10 cellular contexts compared by ENCODE assay signal in the genomic region with DNA sequence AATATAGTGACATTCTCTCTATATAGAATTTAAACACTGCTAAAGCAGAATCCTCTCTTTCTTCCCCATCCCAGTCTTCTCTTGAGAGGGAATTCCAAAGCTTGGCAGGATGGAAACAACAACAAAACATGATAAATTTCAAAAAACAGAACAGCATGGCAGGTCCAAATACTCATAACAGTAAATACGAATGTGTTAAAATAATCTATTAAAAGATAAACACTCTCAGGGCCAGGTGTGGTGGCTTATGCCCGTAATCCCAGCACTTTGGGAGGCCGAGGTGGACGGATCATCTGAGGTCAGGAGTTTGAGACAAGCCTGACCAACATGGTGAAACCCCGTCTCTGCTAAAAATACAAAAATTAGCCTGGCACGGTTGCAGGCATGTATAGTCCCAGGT. TPM values are rescaled to one million over a fixed set of nuclear protein-coding genes. Genes with fewer than 3 reads are reported as not detected.
A peak's percentile ranks its signal among the peaks of the same experiment; 100 is the strongest.
DNase-seq lines count a peak whose midpoint lies in the region; ATAC-seq and TF ChIP-seq lines count a peak whose summit lies in the region.
"Not testable (repeated sequence)": the region's sequence is repeated elsewhere in the genome, so short reads cannot be mapped to it uniquely, and the experiment has no call there.
"Had no signal": no experiment of that assay in that cellular context is flagged by ENCODE, and none has a peak within 500 bp of the region (broad histone marks: within the 10 kb centered on the region; RNA-seq: fewer than 3 reads in every experiment).

No MANE protein-coding gene starts in this region.

- H3K4me3 ChIP-seq in GM23248; Panc1 (ENCODE audit: low read depth in 2 of 2, low read length in 2 of 2); coronary artery; hepatocyte; subcutaneous abdominal adipose tissue (ENCODE audit: low read depth in 1 of 5, low read length in 5 of 5): not testable (repeated sequence)

- H3K4me2 ChIP-seq in GM23248 (ENCODE audit: unreplicated experiment), result peak overlapping the region; percentile 66
- H3K4me2 ChIP-seq in hepatocyte, result not testable (repeated sequence)

- POLR2A ChIA-PET in Panc1 (lab: Charles Lee), result not testable (repeated sequence)

- not testable (repeated sequence) for H3K9me2 ChIP-seq in GM23248 (ENCODE audit: insufficient read depth); hepatocyte (replicated peaks; ENCODE audit: insufficient read depth)

- H3K27me3 ChIP-seq in GM23248 (replicated peaks; ENCODE audit: insufficient read depth); Panc1 (ENCODE audit: control insufficient read depth, insufficient read depth, low read length); hepatocyte; subcutaneous abdominal adipose tissue (ENCODE audit: control insufficient read depth in 5 of 5, insufficient read depth in 4 of 5, low read length in 5 of 5): not testable (repeated sequence)

- ATAC-seq in Panc1, result not testable (repeated sequence)

- not testable (repeated sequence) for H3K4me3 Mint-ChIP-seq in nephron; progenitor cell of endocrine pancreas (ENCODE audit: low read depth); type B pancreatic cell

- H3K27ac ChIP-seq in GM23248 (peak overlapping the region; percentile 34; the same call in 1 of the 2 replicates), Panc1 (ENCODE audit: low read length) (peak overlapping the region; percentile 85), coronary artery (peak overlapping the region; percentile 52 to 80), hepatocyte (peak overlapping the region; percentile 26), subcutaneous abdominal adipose tissue (ENCODE audit: low read depth, low read length) (peak overlapping the region; percentile 48)

- H3K27me3 Mint-ChIP-seq in nephron (ENCODE audit: low read depth); progenitor cell of endocrine pancreas; type B pancreatic cell: not testable (repeated sequence)

- not testable (repeated sequence) for H2AFZ ChIP-seq in GM23248, hepatocyte

- H3K9me3 ChIP-seq in GM23248 (ENCODE audit: low read depth); Panc1 (ENCODE audit: control insufficient read depth, insufficient read depth, low read depth, low read length); hepatocyte (ENCODE audit: low read depth): not testable (repeated sequence)
- H3K9me3 ChIP-seq in subcutaneous abdominal adipose tissue (ENCODE audit: control insufficient read depth in 5 of 5, low read length in 5 of 5), result peaks cover 0 to 11% (median 9%) of the 10 kb centered on the region in 5 donors

- H3K9ac ChIP-seq in GM23248, result peak overlapping the region; percentile 29; the same call in 1 of the 2 replicates
- not testable (repeated sequence) for H3K9ac ChIP-seq in subcutaneous abdominal adipose tissue (ENCODE audit: low read length in 5 of 5)

- BruUV-seq in Panc1 (replicated peaks; lab: Mats Ljungman, UMichigan), result not testable (repeated sequence)

- not testable (repeated sequence) for TF ChIP-seq CTCF in Panc1 (IDR thresholded peaks at IDR 0.05); coronary artery (IDR thresholded peaks at IDR 0.05); hepatocyte (IDR thresholded peaks at IDR 0.05; ENCODE audit: poor library complexity); nephron (IDR thresholded peaks at IDR 0.05; ENCODE audit: unreplicated experiment in 3 of 3); progenitor cell of endocrine pancreas (IDR thresholded peaks at IDR 0.05; ENCODE audit: unreplicated experiment); type B pancreatic cell (conservative IDR thresholded peaks at IDR 0.05)

- not testable (repeated sequence) for H3K36me3 ChIP-seq in GM23248 (ENCODE audit: low read depth); Panc1 (ENCODE audit: control insufficient read depth, insufficient read depth, low read length); hepatocyte (replicated peaks; ENCODE audit: insufficient read depth, low read depth); subcutaneous abdominal adipose tissue (ENCODE audit: control insufficient read depth in 5 of 5, insufficient read depth in 5 of 5, low read length in 5 of 5)

- intact Hi-C loops in Panc1 (cut with micrococcal nuclease; ENCODE audit: unreplicated experiment), result not testable (repeated sequence)

- H3K36me3 Mint-ChIP-seq in nephron (ENCODE audit: low read depth) (peaks cover 27% of the 10 kb centered on the region), progenitor cell of endocrine pancreas (ENCODE audit: insufficient read depth) (peaks cover 17% of the 10 kb centered on the region), type B pancreatic cell (peaks cover 20% of the 10 kb centered on the region)

- CTCF ChIA-PET in Panc1 (lab: Charles Lee), result not testable (repeated sequence)

- 84 to 94% methylated on average over 6 of the region's 6 CpGs for WGBS in GM23248 (ENCODE audit: low coverage in 1 of 2, low lambda C conversion rate in 2 of 2, missing lambda C conversion rate in 2 of 2), 2 experiments
- WGBS in hepatocyte (ENCODE audit: low lambda C conversion rate, missing lambda C conversion rate), result 82% methylated on average over 6 of the region's 6 CpGs

- H4K20me1 ChIP-seq in GM23248 (ENCODE audit: insufficient read depth), result not testable (repeated sequence)
- peaks cover 36% of the 10 kb centered on the region for H4K20me1 ChIP-seq in hepatocyte (ENCODE audit: insufficient read depth, poor library complexity, severe bottlenecking)

- H3K27ac Mint-ChIP-seq in nephron (peak overlapping the region in 2 of 3 experiments; percentile 21 to 92), progenitor cell of endocrine pancreas (peak overlapping the region; percentile 78), type B pancreatic cell (peak overlapping the region; percentile 49)

- H3K79me2 ChIP-seq in GM23248 (ENCODE audit: insufficient read depth) (peaks cover 96% of the 10 kb centered on the region), hepatocyte (peaks cover 100% of the 10 kb centered on the region)

- H3K4me1 Mint-ChIP-seq in nephron (peaks cover 68% of the 10 kb centered on the region), progenitor cell of endocrine pancreas (ENCODE audit: low read depth) (peaks cover 23% of the 10 kb centered on the region), type B pancreatic cell (ENCODE audit: unreplicated experiment) (peaks cover 35% of the 10 kb centered on the region)

- H3K4me1 ChIP-seq in GM23248 (ENCODE audit: insufficient read depth), result peaks cover 51% of the 10 kb centered on the region
- peaks cover 76% of the 10 kb centered on the region for H3K4me1 ChIP-seq in Panc1 (ENCODE audit: control insufficient read depth, insufficient read depth, low read length)
- peaks cover 50% of the 10 kb centered on the region for H3K4me1 ChIP-seq in hepatocyte (ENCODE audit: insufficient read depth)
- H3K4me1 ChIP-seq in subcutaneous abdominal adipose tissue (ENCODE audit: control insufficient read depth in 5 of 5, insufficient read depth in 5 of 5, low read length in 5 of 5), result peaks cover 20 to 86% (median 85%) of the 10 kb centered on the region in 5 donors

- in situ Hi-C loops in GM23248 (cut with MboI); Panc1 (cut with HindIII; ENCODE audit: low pct_unique_long_range_greater_than_20kb, low sequenced_read_pairs): not testable (repeated sequence)

- H3K9me3 Mint-ChIP-seq in nephron; progenitor cell of endocrine pancreas (ENCODE audit: low read depth); type B pancreatic cell: not testable (repeated sequence)

- peaks cover 41% of the 10 kb centered on the region for H3F3A ChIP-seq in GM23248 (ENCODE audit: insufficient read depth)

- not testable (repeated sequence) for DNase-seq in GM23248; Panc1 (ENCODE audit: low read depth, low spot score); coronary artery (ENCODE audit: low spot score); hepatocyte (ENCODE audit: low spot score); progenitor cell of endocrine pancreas (ENCODE audit: low spot score, unreplicated experiment); type B pancreatic cell (ENCODE audit: extremely low spot score, unreplicated experiment)

RNA-seq across cellular contexts. Expression of a gene that starts 56.2 kb away (rescaled TPM):
- total RNA-seq in GM23248 (2014; rRNA removed; shearing (Covaris generic)), result 24.0 and 32.9 TPM in 2 replicates
- polyA plus RNA-seq in GM23248 (2016; fragmentation: Nextera tagmentation; extraction: Ambion mirVana) (3.5 and 3.6 TPM in 2 replicates), hepatocyte (24.2 and 26.6 TPM in 2 replicates)
- total RNA-seq in Panc1 (2021; ENCODE audit: unreplicated experiment) (45.9 TPM), hepatocyte (26.4 and 35.4 TPM in 2 replicates), progenitor cell of endocrine pancreas (35.5 and 38.9 TPM in 2 replicates), type B pancreatic cell (ENCODE audit: low replicate concordance) (27.0 and 31.7 TPM in 2 replicates)
- 52.1 TPM for polyA plus RNA-seq in Panc1 (2012; ENCODE audit: insufficient read length)
- polyA plus RNA-seq: CD4-positive, CD25-positive, alpha-beta regulatory T cell; CD8-positive, alpha-beta memory T cell had no signal

Comparison
In these comparisons a context has a peak if more than half of its experiments do, and no peak if none do; other contexts are left out.
1. H3K27ac ChIP-seq: peak in every context shown above with its lines; median percentile 85 in Panc1; 66 in coronary artery; 48 in subcutaneous abdominal adipose tissue; 34 in GM23248; 26 in hepatocyte.